ENCODE assay signal across 8 cellular contexts in the genomic region with DNA sequence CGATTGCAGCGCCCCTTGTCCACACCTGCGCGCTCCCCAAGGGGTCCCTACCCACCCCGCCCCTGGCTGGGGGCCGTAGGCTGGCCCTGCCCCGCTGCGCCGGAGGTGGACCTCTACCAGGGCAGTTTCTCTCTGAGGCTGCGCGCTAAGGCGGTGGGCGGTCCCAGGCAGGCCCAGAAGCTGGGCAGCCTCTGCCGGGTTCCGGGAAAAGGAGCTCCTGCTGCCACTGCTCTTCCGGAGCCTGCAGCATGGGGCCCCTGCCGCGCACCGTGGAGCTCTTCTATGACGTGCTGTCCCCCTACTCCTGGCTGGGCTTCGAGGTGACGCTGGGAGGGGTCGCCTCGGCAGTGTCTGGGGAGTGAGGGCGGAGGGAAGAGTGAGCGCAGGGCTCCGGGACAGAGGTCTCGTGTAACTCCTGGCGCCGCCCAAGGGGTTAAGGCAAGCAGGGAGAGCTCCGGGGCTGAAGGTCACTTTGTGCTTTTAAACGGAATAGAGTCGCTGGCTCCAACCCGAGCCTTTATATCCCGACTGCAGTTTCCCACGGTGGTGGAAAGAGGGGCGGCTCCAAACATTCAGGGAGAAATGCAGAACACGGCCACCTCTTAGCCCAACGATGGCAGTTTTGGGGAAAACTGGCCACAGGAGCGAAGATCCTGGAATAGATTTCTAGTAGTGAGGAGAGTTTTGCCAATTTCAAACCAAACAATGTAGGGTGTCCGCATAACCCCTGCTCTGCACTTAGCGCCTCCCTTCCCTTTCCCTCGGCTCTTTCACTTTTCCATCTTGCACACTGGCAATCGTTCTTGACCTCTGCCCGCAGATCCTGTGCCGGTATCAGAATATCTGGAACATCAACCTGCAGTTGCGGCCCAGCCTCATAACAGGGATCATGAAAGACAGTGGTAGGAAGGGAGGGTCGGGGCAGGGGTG. TPM values are rescaled to one million over a fixed set of nuclear protein-coding genes. Genes with fewer than 3 reads are reported as not detected.
DNase-seq lines count a peak whose midpoint lies in the region; ATAC-seq and TF ChIP-seq lines count a peak whose summit lies in the region.

A gene (plus strand): TSS at position 176 of the 930 bp plus-strand sequence. CDS start 73 bp downstream, at position 249.

- no peak for TF ChIP-seq CTCF in chondrocyte (IDR thresholded peaks at IDR 0.05)

- peak; percentile 97 for TF ChIP-seq POLR2A in GM18526 (IDR thresholded peaks at IDR 0.05; ENCODE audit: extremely low read depth, insufficient read length)

- H3K9me3 Mint-ChIP-seq in activated CD4-positive, alpha-beta T cell treated with anti-CD3 and anti-CD28 coated beads for 36 hours (ENCODE audit: low read depth) = no peaks in the 10 kb centered on the region
- no peaks in the 10 kb centered on the region for H3K9me3 Mint-ChIP-seq in chondrocyte (ENCODE audit: low read depth)

- H3K4me1 Mint-ChIP-seq in activated CD4-positive, alpha-beta T cell treated with anti-CD3 and anti-CD28 coated beads for 36 hours = peaks cover 62% of the 10 kb centered on the region
- peaks cover 22% of the 10 kb centered on the region for H3K4me1 Mint-ChIP-seq in chondrocyte (ENCODE audit: low read depth)

- in situ Hi-C loops in ACHN (cut with HindIII; ENCODE audit: low pct_ligation_motif_present, low pct_unique_long_range_greater_than_20kb, low sequenced_read_pairs) = no loop called here

- DNase-seq in ACHN = peak; percentile 86
- DNase-seq in NCI-H2227 treated with DMSO at 0.1 percent for 48 hours (lab: John Stamatoyannopoulos, UW) = peak; percentile 68
- DNase-seq in activated CD4-positive, alpha-beta T cell treated with anti-CD3 and anti-CD28 coated beads for 36 hours = peak; percentile 91
- peak; percentile 93 for DNase-seq in chondrocyte (ENCODE audit: low spot score)
- DNase-seq in kidney tubule cell (ENCODE audit: low spot score) = peak; percentile 78
- DNase-seq in stimulated activated CD4-positive, alpha-beta T cell treated with anti-CD3 and anti-CD28 coated beads, Interleukin-1b, Interleukin-23, amount 100 ng/mL, for 24 hours (ENCODE audit: low read depth in 4 of 4, low spot score in 1 of 4) = peak; percentile 55 to 76 (median 69)

- CTCF ChIA-PET in activated CD4-positive, alpha-beta T cell treated with anti-CD3 and anti-CD28 coated beads for 36 hours (lab: Charles Lee) = interaction anchor here (0.8 to 2.9 kb wide), 15 partner anchors 9 to 48 kb away, joined by 3 to 16 read pairs (median 5); no protein-coding TSS in a partner anchor

- H3K27me3 Mint-ChIP-seq in activated CD4-positive, alpha-beta T cell treated with anti-CD3 and anti-CD28 coated beads for 36 hours = no peaks in the 10 kb centered on the region
- H3K27me3 Mint-ChIP-seq in chondrocyte (ENCODE audit: low read depth) = no peaks in the 10 kb centered on the region

- intact Hi-C loops in activated CD4-positive, alpha-beta T cell treated with anti-CD3 and anti-CD28 coated beads for 36 hours (cut with DNase I, micrococcal nuclease) = loop anchor here (1.0 to 2.0 kb wide), 4 partner anchors 18 to 25 kb away; a partner anchor contains a TSS

- H3K27ac Mint-ChIP-seq in activated CD4-positive, alpha-beta T cell treated with anti-CD3 and anti-CD28 coated beads for 36 hours = peak within 1 kb of the TSS; percentile 98
- peak within 1 kb of the TSS; percentile 77 for H3K27ac Mint-ChIP-seq in chondrocyte (ENCODE audit: unreplicated experiment)

- peak within 1 kb of the TSS; percentile 98 for H3K4me3 Mint-ChIP-seq in activated CD4-positive, alpha-beta T cell treated with anti-CD3 and anti-CD28 coated beads for 36 hours
- peak within 1 kb of the TSS; percentile 93 for H3K4me3 Mint-ChIP-seq in chondrocyte (ENCODE audit: unreplicated experiment)

- H3K36me3 Mint-ChIP-seq in activated CD4-positive, alpha-beta T cell treated with anti-CD3 and anti-CD28 coated beads for 36 hours (ENCODE audit: low read depth) = peaks cover 40% of the 10 kb centered on the region
- peaks cover 13% of the 10 kb centered on the region for H3K36me3 Mint-ChIP-seq in chondrocyte (ENCODE audit: low read depth)

- POLR2A ChIA-PET in activated CD4-positive, alpha-beta T cell treated with anti-CD3 and anti-CD28 coated beads for 36 hours (lab: Charles Lee) = interaction anchor here (0.6 to 1.7 kb wide), 6 partner anchors 16 to 455 kb away, joined by 3 to 10 read pairs (median 6); a partner anchor contains a TSS

- ATAC-seq in HG03060 (IDR thresholded peaks at IDR 0.05; ENCODE audit: low read depth, unreplicated experiment) = peak; percentile 90
- ATAC-seq in activated CD4-positive, alpha-beta T cell treated with anti-CD3 and anti-CD28 coated beads for 36 hours = peak; percentile 94

RNA-seq across cellular contexts. Expression of the gene that starts here (rescaled TPM):
- 100 to 1,000 TPM; 176 to 219 TPM for total RNA-seq in activated CD4-positive, alpha-beta T cell treated with anti-CD3 and anti-CD28 coated beads for 36 hours
- 70.1 to 79.6 TPM (median 79.4 TPM) in 3 replicates for total RNA-seq in chondrocyte

Comparison
In these comparisons a context has a peak if more than half of its experiments do, and no peak if none do; other contexts are left out.
1. Peak in every context shown above with its lines: DNase-seq and ATAC-seq.